9 cellular contexts compared by ENCODE assay signal in genomic region chr13:72808917-72809500, GRCh38. TPM values are rescaled to one million over a fixed set of nuclear protein-coding genes. Genes with fewer than 3 reads are reported as not detected.
DNase-seq lines count a peak whose midpoint lies in the region; ATAC-seq and TF ChIP-seq lines count a peak whose summit lies in the region.
"Had no signal": no experiment of that assay in that cellular context is flagged by ENCODE, and none has a peak within 500 bp of the region (broad histone marks: within the 10 kb centered on the region; RNA-seq: fewer than 3 reads in every experiment).

No MANE protein-coding gene starts in this region.

- no peak for TF ChIP-seq EP300 in stomach (IDR thresholded peaks at IDR 0.05)

- WGBS in stomach, 5 donors, result 3 to 14% (median 9%) methylated on average over 1 of the region's 1 CpG

- no peak overlapping the region for H3K4me3 ChIP-seq in fibroblast of the aortic adventitia (ENCODE audit: low read depth, low read length)
- H3K4me3 ChIP-seq in stomach, result no peak overlapping the region

- TF ChIP-seq CTCF in fibroblast of the aortic adventitia (IDR thresholded peaks at IDR 0.05; ENCODE audit: insufficient read depth, low read length) (peak; percentile 45), stomach (IDR thresholded peaks at IDR 0.05) (peak in 5 of 7 experiments; percentile 0 to 68 (median 28))

- no peaks in the 10 kb centered on the region for H3K9me3 ChIP-seq in stomach

- no peaks in the 10 kb centered on the region for H3K4me1 ChIP-seq in stomach

- intact Hi-C loops in stomach (cut with DNase I; ENCODE audit: low total_unique reads), result no loop called here

- no peaks in the 10 kb centered on the region for H3K27me3 ChIP-seq in stomach

- H3K27ac ChIP-seq in stomach, result no peak overlapping the region

- TF ChIP-seq POLR2A in stomach (IDR thresholded peaks at IDR 0.05), result no peak

- H3K36me3 ChIP-seq in stomach, result peaks cover 0 to 44% (median 36%) of the 10 kb centered on the region in 4 donors

- no peak for ATAC-seq in GM21423 (IDR thresholded peaks at IDR 0.05; ENCODE audit: unreplicated experiment)

- DNase-seq in NCI-H2227 (lab: John Stamatoyannopoulos, UW; ENCODE audit: unreplicated experiment) (peak; percentile 11), NCI-H2227 treated with DMSO at 0.1 percent for 48 hours (lab: John Stamatoyannopoulos, UW) (no peak), OCI-M1 (lab: John Stamatoyannopoulos, UW) (peak; percentile 56), fibroblast of the aortic adventitia (ENCODE audit: low read depth) (peak; percentile 38), stomach (no peak), anterior cingulate cortex (lab: John Stamatoyannopoulos, UW) (no peak)
- DNase-seq in NK-92 treated with Interleukin-12 subunit alpha and Interleukin-12 subunit beta, amount 100 ng/mL, for 24 hours (lab: John Stamatoyannopoulos, UW), result no peak
- DNase-seq: NCI-H187 treated with DMSO at 0.1 percent for 48 hours had no signal

RNA-seq across cellular contexts. Expression of gene PIBF1, which starts 27.1 kb away (rescaled TPM):
- 22.1 and 31.6 TPM in 2 replicates for total RNA-seq in fibroblast of the aortic adventitia (ENCODE audit: low replicate concordance)
- total RNA-seq in stomach, result 10 to 100 TPM in 4 of 5 donors, 1 to 10 TPM in 1; 6.1 to 67.6 (median 37.9) TPM
- 10 to 100 TPM in 1 of 3 donors, 1 to 10 TPM in 2; 8.1 to 13.6 (median 9.2) TPM for polyA plus RNA-seq in stomach

RNA-seq across cellular contexts. Expression of gene DIS3, which starts 27.3 kb away (rescaled TPM):
- 39.0 and 75.0 TPM in 2 replicates for total RNA-seq in fibroblast of the aortic adventitia (ENCODE audit: low replicate concordance)
- 10 to 100 TPM in 4 of 5 donors, 1 to 10 TPM in 1; 5.2 to 37.1 (median 15.8) TPM for total RNA-seq in stomach
- polyA plus RNA-seq in stomach, result 10 to 100 TPM in 1 of 3 donors, 1 to 10 TPM in 2; 5.7 to 11.0 (median 6.8) TPM

Comparison
In these comparisons a context has a peak if more than half of its experiments do, and no peak if none do; other contexts are left out.
1. DNase-seq: peak in NCI-H2227 (single experiment), OCI-M1 (single experiment) and fibroblast of the aortic adventitia (single experiment); none in NCI-H2227 treated with DMSO at 0.1 percent for 48 hours (single experiment), stomach (single experiment), NK-92 treated with Interleukin-12 subunit alpha and Interleukin-12 subunit beta, amount 100 ng/mL, for 24 hours (single experiment) and anterior cingulate cortex (0 of 58).